Comparison of ENCODE assay signal across 1 cellular context in the genomic region with DNA sequence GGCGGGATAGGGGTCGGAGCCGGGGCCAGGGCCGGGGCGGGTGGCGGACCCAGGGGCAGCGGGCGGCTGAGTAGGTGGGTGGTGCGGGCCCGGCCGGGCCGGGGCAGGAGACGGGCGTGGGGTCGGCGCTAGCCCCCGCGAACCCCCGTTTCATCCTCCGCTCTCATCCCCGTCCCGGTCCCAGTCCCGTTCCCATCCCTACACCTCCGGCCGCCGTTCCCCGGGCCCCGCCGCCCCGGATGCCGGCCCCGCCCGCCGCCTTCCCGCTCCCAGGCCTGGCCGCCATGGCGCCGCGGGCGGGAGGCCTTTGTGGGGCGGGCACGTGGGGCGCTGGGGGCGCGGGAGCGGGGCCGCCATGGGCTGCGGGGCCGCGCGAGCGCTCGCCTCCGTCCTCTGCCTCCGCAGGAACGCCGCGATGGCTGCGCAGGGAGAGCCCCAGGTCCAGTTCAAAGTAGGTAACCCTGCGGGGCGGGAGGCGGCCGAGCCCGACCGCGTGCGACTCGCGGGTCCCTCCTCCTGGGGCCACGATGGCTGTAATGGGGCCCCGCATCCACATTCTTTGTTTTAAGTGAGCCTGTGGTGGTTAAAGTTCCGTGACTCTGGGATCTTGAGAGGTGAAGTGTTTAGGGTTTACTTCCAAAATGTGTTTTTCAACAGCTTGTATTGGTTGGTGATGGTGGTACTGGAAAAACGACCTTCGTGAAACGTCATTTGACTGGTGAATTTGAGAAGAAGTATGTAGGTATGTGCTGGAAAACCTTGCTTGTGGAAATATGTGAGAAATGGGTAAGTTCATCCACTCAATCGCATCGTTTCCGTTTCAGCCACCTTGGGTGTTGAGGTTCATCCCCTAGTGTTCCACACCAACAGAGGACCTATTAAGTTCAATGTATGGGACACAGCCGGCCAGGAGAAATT.
TF ChIP-seq lines count a peak whose summit lies in the region.

No MANE protein-coding gene starts in this region.

TF ChIP-seq in K562, 482 proteins besides CTCF, POLR2A, EP300 and RAD21 (continued from another document and continues in another):
- TF ChIP-seq, protein P1, sequence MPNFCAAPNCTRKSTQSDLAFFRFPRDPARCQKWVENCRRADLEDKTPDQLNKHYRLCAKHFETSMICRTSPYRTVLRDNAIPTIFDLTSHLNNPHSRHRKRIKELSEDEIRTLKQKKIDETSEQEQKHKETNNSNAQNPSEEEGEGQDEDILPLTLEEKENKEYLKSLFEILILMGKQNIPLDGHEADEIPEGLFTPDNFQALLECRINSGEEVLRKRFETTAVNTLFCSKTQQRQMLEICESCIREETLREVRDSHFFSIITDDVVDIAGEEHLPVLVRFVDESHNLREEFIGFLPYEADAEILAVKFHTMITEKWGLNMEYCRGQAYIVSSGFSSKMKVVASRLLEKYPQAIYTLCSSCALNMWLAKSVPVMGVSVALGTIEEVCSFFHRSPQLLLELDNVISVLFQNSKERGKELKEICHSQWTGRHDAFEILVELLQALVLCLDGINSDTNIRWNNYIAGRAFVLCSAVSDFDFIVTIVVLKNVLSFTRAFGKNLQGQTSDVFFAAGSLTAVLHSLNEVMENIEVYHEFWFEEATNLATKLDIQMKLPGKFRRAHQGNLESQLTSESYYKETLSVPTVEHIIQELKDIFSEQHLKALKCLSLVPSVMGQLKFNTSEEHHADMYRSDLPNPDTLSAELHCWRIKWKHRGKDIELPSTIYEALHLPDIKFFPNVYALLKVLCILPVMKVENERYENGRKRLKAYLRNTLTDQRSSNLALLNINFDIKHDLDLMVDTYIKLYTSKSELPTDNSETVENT (CRISPR knock-in tag; IDR thresholded peaks at IDR 0.05): no peak
- no peak for TF ChIP-seq ZNF165 (CRISPR knock-in tag; IDR thresholded peaks at IDR 0.05; ENCODE audit: borderline replicate concordance)
- TF ChIP-seq ETV6 (IDR thresholded peaks at IDR 0.05; ENCODE audit: borderline replicate concordance in 1 of 2, low read depth in 2 of 2, low read length in 1 of 2): no peak
- no peak for TF ChIP-seq ETV6 (CRISPR knock-in tag; IDR thresholded peaks at IDR 0.05; ENCODE audit: borderline replicate concordance)
- TF ChIP-seq, protein P2, sequence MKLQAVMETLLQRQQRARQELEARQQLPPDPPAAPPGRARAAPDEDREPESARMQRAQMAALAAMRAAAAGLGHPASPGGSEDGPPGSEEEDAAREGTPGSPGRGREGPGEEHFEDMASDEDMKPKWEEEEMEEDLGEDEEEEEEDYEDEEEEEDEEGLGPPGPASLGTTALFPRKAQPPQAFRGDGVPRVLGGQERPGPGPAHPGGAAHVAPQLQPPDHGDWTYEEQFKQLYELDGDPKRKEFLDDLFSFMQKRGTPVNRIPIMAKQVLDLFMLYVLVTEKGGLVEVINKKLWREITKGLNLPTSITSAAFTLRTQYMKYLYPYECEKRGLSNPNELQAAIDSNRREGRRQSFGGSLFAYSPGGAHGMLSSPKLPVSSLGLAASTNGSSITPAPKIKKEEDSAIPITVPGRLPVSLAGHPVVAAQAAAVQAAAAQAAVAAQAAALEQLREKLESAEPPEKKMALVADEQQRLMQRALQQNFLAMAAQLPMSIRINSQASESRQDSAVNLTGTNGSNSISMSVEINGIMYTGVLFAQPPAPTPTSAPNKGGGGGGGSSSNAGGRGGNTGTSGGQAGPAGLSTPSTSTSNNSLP (IDR thresholded peaks at IDR 0.05; ENCODE audit: borderline replicate concordance, low read depth, low read length): no peak
- no peak for TF ChIP-seq ZNF436 (CRISPR knock-in tag; IDR thresholded peaks at IDR 0.05)
- TF ChIP-seq RFX1 (IDR thresholded peaks at IDR 0.05): no peak
- TF ChIP-seq, protein P3, sequence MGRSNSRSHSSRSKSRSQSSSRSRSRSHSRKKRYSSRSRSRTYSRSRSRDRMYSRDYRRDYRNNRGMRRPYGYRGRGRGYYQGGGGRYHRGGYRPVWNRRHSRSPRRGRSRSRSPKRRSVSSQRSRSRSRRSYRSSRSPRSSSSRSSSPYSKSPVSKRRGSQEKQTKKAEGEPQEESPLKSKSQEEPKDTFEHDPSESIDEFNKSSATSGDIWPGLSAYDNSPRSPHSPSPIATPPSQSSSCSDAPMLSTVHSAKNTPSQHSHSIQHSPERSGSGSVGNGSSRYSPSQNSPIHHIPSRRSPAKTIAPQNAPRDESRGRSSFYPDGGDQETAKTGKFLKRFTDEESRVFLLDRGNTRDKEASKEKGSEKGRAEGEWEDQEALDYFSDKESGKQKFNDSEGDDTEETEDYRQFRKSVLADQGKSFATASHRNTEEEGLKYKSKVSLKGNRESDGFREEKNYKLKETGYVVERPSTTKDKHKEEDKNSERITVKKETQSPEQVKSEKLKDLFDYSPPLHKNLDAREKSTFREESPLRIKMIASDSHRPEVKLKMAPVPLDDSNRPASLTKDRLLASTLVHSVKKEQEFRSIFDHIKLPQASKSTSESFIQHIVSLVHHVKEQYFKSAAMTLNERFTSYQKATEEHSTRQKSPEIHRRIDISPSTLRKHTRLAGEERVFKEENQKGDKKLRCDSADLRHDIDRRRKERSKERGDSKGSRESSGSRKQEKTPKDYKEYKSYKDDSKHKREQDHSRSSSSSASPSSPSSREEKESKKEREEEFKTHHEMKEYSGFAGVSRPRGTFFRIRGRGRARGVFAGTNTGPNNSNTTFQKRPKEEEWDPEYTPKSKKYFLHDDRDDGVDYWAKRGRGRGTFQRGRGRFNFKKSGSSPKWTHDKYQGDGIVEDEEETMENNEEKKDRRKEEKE (IDR thresholded peaks at IDR 0.05; ENCODE audit: borderline replicate concordance in 1 of 2, control insufficient read depth in 1 of 2, low read depth in 2 of 2, low read length in 1 of 2): no peak
- TF ChIP-seq SREBF1 (IDR thresholded peaks at IDR 0.05; ENCODE audit: borderline replicate concordance, low read depth, low read length): no peak
- TF ChIP-seq, protein P4, sequence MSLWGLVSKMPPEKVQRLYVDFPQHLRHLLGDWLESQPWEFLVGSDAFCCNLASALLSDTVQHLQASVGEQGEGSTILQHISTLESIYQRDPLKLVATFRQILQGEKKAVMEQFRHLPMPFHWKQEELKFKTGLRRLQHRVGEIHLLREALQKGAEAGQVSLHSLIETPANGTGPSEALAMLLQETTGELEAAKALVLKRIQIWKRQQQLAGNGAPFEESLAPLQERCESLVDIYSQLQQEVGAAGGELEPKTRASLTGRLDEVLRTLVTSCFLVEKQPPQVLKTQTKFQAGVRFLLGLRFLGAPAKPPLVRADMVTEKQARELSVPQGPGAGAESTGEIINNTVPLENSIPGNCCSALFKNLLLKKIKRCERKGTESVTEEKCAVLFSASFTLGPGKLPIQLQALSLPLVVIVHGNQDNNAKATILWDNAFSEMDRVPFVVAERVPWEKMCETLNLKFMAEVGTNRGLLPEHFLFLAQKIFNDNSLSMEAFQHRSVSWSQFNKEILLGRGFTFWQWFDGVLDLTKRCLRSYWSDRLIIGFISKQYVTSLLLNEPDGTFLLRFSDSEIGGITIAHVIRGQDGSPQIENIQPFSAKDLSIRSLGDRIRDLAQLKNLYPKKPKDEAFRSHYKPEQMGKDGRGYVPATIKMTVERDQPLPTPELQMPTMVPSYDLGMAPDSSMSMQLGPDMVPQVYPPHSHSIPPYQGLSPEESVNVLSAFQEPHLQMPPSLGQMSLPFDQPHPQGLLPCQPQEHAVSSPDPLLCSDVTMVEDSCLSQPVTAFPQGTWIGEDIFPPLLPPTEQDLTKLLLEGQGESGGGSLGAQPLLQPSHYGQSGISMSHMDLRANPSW (CRISPR knock-in tag; IDR thresholded peaks at IDR 0.05): no peak
- no peak for TF ChIP-seq PTRF (tag; IDR thresholded peaks at IDR 0.05)
- TF ChIP-seq, protein P5, sequence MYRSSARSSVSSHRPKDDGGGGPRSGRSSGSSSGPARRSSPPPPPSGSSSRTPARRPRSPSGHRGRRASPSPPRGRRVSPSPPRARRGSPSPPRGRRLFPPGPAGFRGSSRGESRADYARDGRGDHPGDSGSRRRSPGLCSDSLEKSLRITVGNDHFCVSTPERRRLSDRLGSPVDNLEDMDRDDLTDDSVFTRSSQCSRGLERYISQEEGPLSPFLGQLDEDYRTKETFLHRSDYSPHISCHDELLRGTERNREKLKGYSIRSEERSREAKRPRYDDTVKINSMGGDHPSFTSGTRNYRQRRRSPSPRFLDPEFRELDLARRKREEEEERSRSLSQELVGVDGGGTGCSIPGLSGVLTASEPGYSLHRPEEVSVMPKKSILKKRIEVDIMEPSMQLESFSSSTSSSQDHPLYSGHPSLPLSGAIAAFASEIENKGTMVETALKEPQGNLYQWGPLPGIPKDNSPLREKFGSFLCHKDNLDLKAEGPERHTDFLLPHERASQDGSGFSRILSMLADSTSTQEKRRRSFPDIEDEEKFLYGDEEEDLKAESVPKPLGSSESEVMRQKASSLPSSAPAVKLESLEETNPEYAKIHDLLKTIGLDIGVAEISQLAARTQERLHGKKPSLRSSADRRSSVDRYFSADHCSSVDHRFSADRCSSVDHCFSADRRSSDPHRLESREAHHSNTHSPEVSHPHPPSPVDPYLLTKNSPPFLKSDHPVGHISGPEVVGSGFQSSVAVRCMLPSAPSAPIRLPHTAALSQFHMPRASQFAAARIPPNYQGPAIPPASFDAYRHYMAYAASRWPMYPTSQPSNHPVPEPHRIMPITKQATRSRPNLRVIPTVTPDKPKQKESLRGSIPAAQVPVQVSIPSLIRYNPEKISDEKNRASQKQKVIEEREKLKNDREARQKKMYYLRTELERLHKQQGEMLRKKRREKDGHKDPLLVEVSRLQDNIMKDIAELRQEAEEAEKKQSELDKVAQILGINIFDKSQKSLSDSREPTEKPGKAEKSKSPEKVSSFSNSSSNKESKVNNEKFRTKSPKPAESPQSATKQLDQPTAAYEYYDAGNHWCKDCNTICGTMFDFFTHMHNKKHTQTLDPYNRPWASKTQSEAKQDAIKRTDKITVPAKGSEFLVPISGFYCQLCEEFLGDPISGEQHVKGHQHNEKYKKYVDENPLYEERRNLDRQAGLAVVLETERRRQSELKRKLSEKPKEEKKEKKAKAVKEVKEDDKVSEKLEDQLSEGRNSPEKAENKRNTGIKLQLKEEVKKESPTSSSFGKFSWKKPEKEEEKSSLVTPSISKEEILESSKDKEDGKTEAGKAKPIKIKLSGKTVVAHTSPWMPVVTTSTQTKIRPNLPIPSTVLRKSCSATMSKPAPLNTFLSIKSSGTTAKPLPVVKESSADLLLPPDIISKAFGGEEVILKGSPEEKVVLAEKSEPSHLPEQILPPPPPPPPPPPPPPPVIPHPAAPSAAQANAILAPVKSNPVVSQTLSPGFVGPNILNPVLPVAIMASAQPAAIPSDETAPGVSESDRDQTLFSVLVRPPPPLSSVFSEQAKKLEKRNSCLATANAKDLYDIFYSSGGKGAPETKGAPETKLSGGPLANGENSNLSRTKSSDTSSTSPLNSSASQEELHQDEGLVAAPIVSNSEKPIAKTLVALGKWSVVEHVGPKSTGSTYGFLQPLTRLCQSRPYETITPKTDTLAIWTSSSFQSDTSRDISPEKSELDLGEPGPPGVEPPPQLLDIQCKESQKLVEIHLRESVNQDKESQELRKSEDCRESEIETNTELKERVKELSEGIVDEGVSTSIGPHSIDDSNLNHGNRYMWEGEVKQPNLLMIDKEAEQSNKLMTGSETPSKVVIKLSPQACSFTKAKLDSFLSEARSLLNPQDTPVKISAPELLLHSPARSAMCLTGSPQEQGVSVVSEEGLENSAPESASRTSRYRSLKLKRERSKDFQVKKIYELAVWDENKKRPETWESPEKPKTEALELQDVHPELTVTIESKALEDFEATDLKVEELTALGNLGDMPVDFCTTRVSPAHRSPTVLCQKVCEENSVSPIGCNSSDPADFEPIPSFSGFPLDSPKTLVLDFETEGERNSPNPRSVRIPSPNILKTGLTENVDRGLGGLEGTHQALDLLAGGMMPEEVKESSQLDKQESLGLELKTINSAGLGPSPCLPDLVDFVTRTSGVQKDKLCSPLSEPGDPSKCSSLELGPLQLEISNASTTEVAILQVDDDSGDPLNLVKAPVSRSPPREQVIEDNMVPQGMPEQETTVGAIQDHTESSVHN (IDR thresholded peaks at IDR 0.05; ENCODE audit: borderline replicate concordance in 1 of 2, low read depth in 1 of 2): no peak
- TF ChIP-seq RBBP5 (IDR thresholded peaks at IDR 0.05; ENCODE audit: borderline replicate concordance, insufficient read depth, low read length, poor library complexity, severe bottlenecking): peak; percentile 51
- TF ChIP-seq, protein P6, sequence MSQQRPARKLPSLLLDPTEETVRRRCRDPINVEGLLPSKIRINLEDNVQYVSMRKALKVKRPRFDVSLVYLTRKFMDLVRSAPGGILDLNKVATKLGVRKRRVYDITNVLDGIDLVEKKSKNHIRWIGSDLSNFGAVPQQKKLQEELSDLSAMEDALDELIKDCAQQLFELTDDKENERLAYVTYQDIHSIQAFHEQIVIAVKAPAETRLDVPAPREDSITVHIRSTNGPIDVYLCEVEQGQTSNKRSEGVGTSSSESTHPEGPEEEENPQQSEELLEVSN (IDR thresholded peaks at IDR 0.05; ENCODE audit: borderline replicate concordance in 1 of 2, extremely low read depth in 1 of 2, insufficient read depth in 1 of 2, insufficient read length in 1 of 2, low read depth in 1 of 2, low read length in 1 of 2, poor library complexity in 1 of 2, severe bottlenecking in 1 of 2): peak; percentile 84 to 96
- no peak for TF ChIP-seq CXXC5 (CRISPR knock-in tag; IDR thresholded peaks at IDR 0.05)
- TF ChIP-seq RFX5 (IDR thresholded peaks at IDR 0.05; ENCODE audit: low read depth, low read length): no peak
- no peak for TF ChIP-seq THRAP3 (IDR thresholded peaks at IDR 0.05; ENCODE audit: borderline replicate concordance)
- TF ChIP-seq, protein P7, sequence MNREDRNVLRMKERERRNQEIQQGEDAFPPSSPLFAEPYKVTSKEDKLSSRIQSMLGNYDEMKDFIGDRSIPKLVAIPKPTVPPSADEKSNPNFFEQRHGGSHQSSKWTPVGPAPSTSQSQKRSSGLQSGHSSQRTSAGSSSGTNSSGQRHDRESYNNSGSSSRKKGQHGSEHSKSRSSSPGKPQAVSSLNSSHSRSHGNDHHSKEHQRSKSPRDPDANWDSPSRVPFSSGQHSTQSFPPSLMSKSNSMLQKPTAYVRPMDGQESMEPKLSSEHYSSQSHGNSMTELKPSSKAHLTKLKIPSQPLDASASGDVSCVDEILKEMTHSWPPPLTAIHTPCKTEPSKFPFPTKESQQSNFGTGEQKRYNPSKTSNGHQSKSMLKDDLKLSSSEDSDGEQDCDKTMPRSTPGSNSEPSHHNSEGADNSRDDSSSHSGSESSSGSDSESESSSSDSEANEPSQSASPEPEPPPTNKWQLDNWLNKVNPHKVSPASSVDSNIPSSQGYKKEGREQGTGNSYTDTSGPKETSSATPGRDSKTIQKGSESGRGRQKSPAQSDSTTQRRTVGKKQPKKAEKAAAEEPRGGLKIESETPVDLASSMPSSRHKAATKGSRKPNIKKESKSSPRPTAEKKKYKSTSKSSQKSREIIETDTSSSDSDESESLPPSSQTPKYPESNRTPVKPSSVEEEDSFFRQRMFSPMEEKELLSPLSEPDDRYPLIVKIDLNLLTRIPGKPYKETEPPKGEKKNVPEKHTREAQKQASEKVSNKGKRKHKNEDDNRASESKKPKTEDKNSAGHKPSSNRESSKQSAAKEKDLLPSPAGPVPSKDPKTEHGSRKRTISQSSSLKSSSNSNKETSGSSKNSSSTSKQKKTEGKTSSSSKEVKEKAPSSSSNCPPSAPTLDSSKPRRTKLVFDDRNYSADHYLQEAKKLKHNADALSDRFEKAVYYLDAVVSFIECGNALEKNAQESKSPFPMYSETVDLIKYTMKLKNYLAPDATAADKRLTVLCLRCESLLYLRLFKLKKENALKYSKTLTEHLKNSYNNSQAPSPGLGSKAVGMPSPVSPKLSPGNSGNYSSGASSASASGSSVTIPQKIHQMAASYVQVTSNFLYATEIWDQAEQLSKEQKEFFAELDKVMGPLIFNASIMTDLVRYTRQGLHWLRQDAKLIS (CRISPR knock-in tag; IDR thresholded peaks at IDR 0.05): 0 out of 2 replicates have a peak, but pooled peaks have one; percentile 34
- TF ChIP-seq HDAC6 (IDR thresholded peaks at IDR 0.05; ENCODE audit: low read depth, low read length): no peak
- no peak for TF ChIP-seq ZKSCAN1 (IDR thresholded peaks at IDR 0.05; ENCODE audit: low read depth, low read length)
- peak; percentile 46; the same call in 1 of the 2 replicates for TF ChIP-seq SMAD4 (CRISPR knock-in tag; conservative IDR thresholded peaks at IDR 0.05)
